1 cellular context compared by ENCODE assay signal in genomic region chr15:60583946-60584345, GRCh38.
TF ChIP-seq lines count a peak whose summit lies in the region.

No MANE protein-coding gene starts in this region.

TF ChIP-seq in HepG2, 621 proteins besides CTCF, POLR2A, EP300 and RAD21 (continued from another document):
- TF ChIP-seq SIX1 (CRISPR knock-in tag; IDR thresholded peaks at IDR 0.05; ENCODE audit: borderline replicate concordance) (no peak), ZFY (CRISPR knock-in tag; IDR thresholded peaks at IDR 0.05) (peak; percentile 46), ZNF644 (CRISPR knock-in tag; IDR thresholded peaks at IDR 0.05; ENCODE audit: low read depth) (0 out of 2 replicates have a peak, but pooled peaks have one; percentile 52), TARDBP (CRISPR knock-in tag; IDR thresholded peaks at IDR 0.05) (peak; percentile 40; the same call in 1 of the 2 replicates), FOSL2 (CRISPR knock-in tag; IDR thresholded peaks at IDR 0.05) (peak; percentile 46; the same call in 1 of the 2 replicates), TEAD3 (CRISPR knock-in tag; optimal IDR thresholded peaks at IDR 0.05; ENCODE audit: borderline replicate concordance) (peak; percentile 39), FOXA1 (IDR thresholded peaks at IDR 0.05) (no peak), FOXA1 (CRISPR knock-in tag; IDR thresholded peaks at IDR 0.05) (peak; percentile 65), FOXA3 (CRISPR knock-in tag; IDR thresholded peaks at IDR 0.05) (peak; percentile 74), THAP11 (CRISPR knock-in tag; IDR thresholded peaks at IDR 0.05) (peak; percentile 18; the same call in 1 of the 2 replicates), SOX13 (IDR thresholded peaks at IDR 0.05) (no peak), SOX13 (CRISPR knock-in tag; conservative IDR thresholded peaks at IDR 0.05 in 1 of 2, IDR thresholded peaks at IDR 0.05 in 1 of 2) (peak in 1 of 2 experiments; percentile 57; a peak in 2 of 4 replicates), ZNF597 (CRISPR knock-in tag; IDR thresholded peaks at IDR 0.05) (no peak), NR2F1 (CRISPR knock-in tag; IDR thresholded peaks at IDR 0.05) (no peak), CEBPB (IDR thresholded peaks at IDR 0.05; ENCODE audit: borderline replicate concordance, low read depth, low read length) (peak; percentile 37; the same call in 1 of the 2 replicates), SMC3 (IDR thresholded peaks at IDR 0.05; ENCODE audit: low read length) (peak; percentile 23; the same call in 1 of the 2 replicates), ATF4 (CRISPR knock-in tag; IDR thresholded peaks at IDR 0.05) (peak in 1 of 2 experiments; percentile 97; a peak in 2 of 4 replicates), XRCC5 (optimal IDR thresholded peaks at IDR 0.05; ENCODE audit: low read length) (peak; percentile 35), TGIF2 (CRISPR knock-in tag; IDR thresholded peaks at IDR 0.05) (peak; percentile 35; the same call in 1 of the 2 replicates)
- TF ChIP-seq, protein P1, sequence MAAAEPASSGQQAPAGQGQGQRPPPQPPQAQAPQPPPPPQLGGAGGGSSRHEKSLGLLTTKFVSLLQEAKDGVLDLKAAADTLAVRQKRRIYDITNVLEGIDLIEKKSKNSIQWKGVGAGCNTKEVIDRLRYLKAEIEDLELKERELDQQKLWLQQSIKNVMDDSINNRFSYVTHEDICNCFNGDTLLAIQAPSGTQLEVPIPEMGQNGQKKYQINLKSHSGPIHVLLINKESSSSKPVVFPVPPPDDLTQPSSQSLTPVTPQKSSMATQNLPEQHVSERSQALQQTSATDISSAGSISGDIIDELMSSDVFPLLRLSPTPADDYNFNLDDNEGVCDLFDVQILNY (CRISPR knock-in tag; conservative IDR thresholded peaks at IDR 0.05), result no peak
- TF ChIP-seq, protein P2, sequence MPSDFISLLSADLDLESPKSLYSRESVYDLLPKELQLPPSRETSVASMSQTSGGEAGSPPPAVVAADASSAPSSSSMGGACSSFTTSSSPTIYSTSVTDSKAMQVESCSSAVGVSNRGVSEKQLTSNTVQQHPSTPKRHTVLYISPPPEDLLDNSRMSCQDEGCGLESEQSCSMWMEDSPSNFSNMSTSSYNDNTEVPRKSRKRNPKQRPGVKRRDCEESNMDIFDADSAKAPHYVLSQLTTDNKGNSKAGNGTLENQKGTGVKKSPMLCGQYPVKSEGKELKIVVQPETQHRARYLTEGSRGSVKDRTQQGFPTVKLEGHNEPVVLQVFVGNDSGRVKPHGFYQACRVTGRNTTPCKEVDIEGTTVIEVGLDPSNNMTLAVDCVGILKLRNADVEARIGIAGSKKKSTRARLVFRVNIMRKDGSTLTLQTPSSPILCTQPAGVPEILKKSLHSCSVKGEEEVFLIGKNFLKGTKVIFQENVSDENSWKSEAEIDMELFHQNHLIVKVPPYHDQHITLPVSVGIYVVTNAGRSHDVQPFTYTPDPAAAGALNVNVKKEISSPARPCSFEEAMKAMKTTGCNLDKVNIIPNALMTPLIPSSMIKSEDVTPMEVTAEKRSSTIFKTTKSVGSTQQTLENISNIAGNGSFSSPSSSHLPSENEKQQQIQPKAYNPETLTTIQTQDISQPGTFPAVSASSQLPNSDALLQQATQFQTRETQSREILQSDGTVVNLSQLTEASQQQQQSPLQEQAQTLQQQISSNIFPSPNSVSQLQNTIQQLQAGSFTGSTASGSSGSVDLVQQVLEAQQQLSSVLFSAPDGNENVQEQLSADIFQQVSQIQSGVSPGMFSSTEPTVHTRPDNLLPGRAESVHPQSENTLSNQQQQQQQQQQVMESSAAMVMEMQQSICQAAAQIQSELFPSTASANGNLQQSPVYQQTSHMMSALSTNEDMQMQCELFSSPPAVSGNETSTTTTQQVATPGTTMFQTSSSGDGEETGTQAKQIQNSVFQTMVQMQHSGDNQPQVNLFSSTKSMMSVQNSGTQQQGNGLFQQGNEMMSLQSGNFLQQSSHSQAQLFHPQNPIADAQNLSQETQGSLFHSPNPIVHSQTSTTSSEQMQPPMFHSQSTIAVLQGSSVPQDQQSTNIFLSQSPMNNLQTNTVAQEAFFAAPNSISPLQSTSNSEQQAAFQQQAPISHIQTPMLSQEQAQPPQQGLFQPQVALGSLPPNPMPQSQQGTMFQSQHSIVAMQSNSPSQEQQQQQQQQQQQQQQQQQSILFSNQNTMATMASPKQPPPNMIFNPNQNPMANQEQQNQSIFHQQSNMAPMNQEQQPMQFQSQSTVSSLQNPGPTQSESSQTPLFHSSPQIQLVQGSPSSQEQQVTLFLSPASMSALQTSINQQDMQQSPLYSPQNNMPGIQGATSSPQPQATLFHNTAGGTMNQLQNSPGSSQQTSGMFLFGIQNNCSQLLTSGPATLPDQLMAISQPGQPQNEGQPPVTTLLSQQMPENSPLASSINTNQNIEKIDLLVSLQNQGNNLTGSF (CRISPR knock-in tag; IDR thresholded peaks at IDR 0.05), result no peak
- TF ChIP-seq, protein P3, sequence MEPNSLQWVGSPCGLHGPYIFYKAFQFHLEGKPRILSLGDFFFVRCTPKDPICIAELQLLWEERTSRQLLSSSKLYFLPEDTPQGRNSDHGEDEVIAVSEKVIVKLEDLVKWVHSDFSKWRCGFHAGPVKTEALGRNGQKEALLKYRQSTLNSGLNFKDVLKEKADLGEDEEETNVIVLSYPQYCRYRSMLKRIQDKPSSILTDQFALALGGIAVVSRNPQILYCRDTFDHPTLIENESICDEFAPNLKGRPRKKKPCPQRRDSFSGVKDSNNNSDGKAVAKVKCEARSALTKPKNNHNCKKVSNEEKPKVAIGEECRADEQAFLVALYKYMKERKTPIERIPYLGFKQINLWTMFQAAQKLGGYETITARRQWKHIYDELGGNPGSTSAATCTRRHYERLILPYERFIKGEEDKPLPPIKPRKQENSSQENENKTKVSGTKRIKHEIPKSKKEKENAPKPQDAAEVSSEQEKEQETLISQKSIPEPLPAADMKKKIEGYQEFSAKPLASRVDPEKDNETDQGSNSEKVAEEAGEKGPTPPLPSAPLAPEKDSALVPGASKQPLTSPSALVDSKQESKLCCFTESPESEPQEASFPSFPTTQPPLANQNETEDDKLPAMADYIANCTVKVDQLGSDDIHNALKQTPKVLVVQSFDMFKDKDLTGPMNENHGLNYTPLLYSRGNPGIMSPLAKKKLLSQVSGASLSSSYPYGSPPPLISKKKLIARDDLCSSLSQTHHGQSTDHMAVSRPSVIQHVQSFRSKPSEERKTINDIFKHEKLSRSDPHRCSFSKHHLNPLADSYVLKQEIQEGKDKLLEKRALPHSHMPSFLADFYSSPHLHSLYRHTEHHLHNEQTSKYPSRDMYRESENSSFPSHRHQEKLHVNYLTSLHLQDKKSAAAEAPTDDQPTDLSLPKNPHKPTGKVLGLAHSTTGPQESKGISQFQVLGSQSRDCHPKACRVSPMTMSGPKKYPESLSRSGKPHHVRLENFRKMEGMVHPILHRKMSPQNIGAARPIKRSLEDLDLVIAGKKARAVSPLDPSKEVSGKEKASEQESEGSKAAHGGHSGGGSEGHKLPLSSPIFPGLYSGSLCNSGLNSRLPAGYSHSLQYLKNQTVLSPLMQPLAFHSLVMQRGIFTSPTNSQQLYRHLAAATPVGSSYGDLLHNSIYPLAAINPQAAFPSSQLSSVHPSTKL (CRISPR knock-in tag; IDR thresholded peaks at IDR 0.05), result 0 out of 2 replicates have a peak, but pooled peaks have one; percentile 19
